Comparison of ENCODE assay signal across 9 cellular contexts in the genomic region with DNA sequence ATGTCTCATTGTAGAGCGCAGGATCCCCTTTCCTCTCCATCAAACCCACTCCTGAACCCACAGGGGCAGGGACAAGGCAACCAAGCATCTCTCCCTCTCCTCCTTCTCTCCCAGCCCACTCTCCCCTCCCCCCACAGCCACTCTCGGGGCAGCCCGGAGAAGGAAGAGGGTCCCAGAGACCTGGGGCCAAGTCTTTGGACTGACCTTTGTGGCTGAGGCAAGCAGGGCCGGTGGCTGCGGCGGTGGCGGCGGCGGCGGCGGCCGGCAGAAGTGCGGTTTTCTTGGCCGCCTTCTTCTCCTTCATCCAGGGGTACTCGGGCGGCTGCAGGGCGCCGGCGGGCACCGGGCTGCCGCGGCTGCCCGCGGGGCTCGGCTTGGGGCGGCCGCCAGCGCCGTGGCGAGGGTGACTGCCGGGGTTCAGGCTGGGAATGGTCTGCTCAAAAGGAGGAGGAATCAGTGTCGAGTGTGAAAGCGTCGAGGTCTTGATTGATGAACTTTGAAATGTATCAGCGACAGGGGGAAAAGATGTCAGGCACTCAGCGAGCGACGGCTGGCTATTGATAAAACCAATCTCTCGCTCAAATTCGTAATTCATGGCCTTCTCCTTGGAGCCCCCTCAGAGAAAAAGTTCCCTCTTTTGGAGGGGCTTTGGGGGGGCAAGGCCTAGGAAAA. TPM values are rescaled to one million over a fixed set of nuclear protein-coding genes. Genes with fewer than 3 reads are reported as not detected.
DNase-seq lines count a peak whose midpoint lies in the region; ATAC-seq and TF ChIP-seq lines count a peak whose summit lies in the region.
"Had no signal": no experiment of that assay in that cellular context is flagged by ENCODE, and none has a peak within 500 bp of the region (broad histone marks: within the 10 kb centered on the region; RNA-seq: fewer than 3 reads in every experiment).

No MANE protein-coding gene starts in this region.

- TF ChIP-seq POLR2A in upper lobe of left lung (IDR thresholded peaks at IDR 0.05) = no peak

- H3K27ac ChIP-seq in left ventricle myocardium inferior (replicated peaks) (peak overlapping the region; percentile 52), upper lobe of left lung (peak overlapping the region; percentile 89 to 95 (median 94))

- H3K4me3 ChIP-seq in left ventricle myocardium inferior (peak overlapping the region; percentile 48), mucosa of descending colon (no peak overlapping the region), upper lobe of left lung (peak overlapping the region; percentile 1 to 50 (median 43))

- H3K4me3 Mint-ChIP-seq in effector memory CD8-positive, alpha-beta T cell = peak overlapping the region; percentile 23 to 41
- H3K4me3 Mint-ChIP-seq: activated CD4-positive, alpha-beta T cell treated with anti-CD3 and anti-CD28 coated beads, Interleukin-2, amount 10 ng/mL, durations not matched to agents 24 days and 14 days had no signal

- intact Hi-C loops in left ventricle myocardium inferior (cut with micrococcal nuclease) (no loop called here), left cardiac atrium (cut with DNase I) (no loop called here), mucosa of descending colon (cut with DNase I, micrococcal nuclease) (no loop called here)

- H3K27me3 ChIP-seq in left ventricle myocardium inferior (ENCODE audit: low read depth) (peaks cover 100% of the 10 kb centered on the region), upper lobe of left lung (peaks cover 0 to 31% (median 10%) of the 10 kb centered on the region in 4 donors)

- no peak for TF ChIP-seq EP300 in upper lobe of left lung (IDR thresholded peaks at IDR 0.05)

- no peak overlapping the region for H3K27ac Mint-ChIP-seq in effector memory CD8-positive, alpha-beta T cell
- H3K27ac Mint-ChIP-seq: activated CD4-positive, alpha-beta T cell treated with anti-CD3 and anti-CD28 coated beads, Interleukin-2, amount 10 ng/mL, durations not matched to agents 24 days and 14 days had no signal

- no peaks in the 10 kb centered on the region for H3K36me3 ChIP-seq in left ventricle myocardium inferior
- no peaks in the 10 kb centered on the region for H3K36me3 ChIP-seq in mucosa of descending colon (ENCODE audit: low read depth)
- no peaks in the 10 kb centered on the region for H3K36me3 ChIP-seq in upper lobe of left lung

- H3K36me3 Mint-ChIP-seq in effector memory CD8-positive, alpha-beta T cell (ENCODE audit: insufficient read depth) = peaks cover 28% of the 10 kb centered on the region

- peaks cover 56 to 94% of the 10 kb centered on the region in 2 donors for H3K27me3 Mint-ChIP-seq in effector memory CD8-positive, alpha-beta T cell

- H3K4me1 Mint-ChIP-seq in effector memory CD8-positive, alpha-beta T cell (ENCODE audit: low read depth in 2 of 2) = peaks cover 19 to 32% of the 10 kb centered on the region in 2 donors

- TF ChIP-seq CTCF in left ventricle myocardium inferior (IDR thresholded peaks at IDR 0.05; ENCODE audit: borderline replicate concordance) (no peak), mucosa of descending colon (IDR thresholded peaks at IDR 0.05) (no peak), upper lobe of left lung (IDR thresholded peaks at IDR 0.05) (peak in 1 of 6 experiments; percentile 10)

- WGBS in upper lobe of left lung, 2 donors = 4 to 18% methylated on average over 21 to 40 of the region's 40 CpGs

- H3K9me3 ChIP-seq in left ventricle myocardium inferior (replicated peaks) = no peaks in the 10 kb centered on the region
- no peaks in the 10 kb centered on the region for H3K9me3 ChIP-seq in mucosa of descending colon
- H3K9me3 ChIP-seq in upper lobe of left lung = no peaks in the 10 kb centered on the region

- H3K9me3 Mint-ChIP-seq in effector memory CD8-positive, alpha-beta T cell = no peaks in the 10 kb centered on the region

- DNase-seq in left ventricle myocardium inferior = no peak
- no peak for DNase-seq in left cardiac atrium
- DNase-seq in effector memory CD8-positive, alpha-beta T cell = no peak
- DNase-seq in mucosa of descending colon = peak in 2 of 3 donors; percentile 51 to 68
- peak in 1 of 2 donors; percentile 88 for DNase-seq in upper lobe of left lung
- no peak for DNase-seq in activated CD4-positive, alpha-beta T cell treated with anti-CD3 and anti-CD28 coated beads for 1 hour
- no peak for DNase-seq in NCI-H774 (lab: John Stamatoyannopoulos, UW)
- DNase-seq: activated CD4-positive, alpha-beta T cell treated with anti-CD3 and anti-CD28 coated beads, Interleukin-2, amount 10 ng/mL, durations not matched to agents 24 days and 14 days had no signal

- H3K4me1 ChIP-seq in left ventricle myocardium inferior (peaks cover 39% of the 10 kb centered on the region), mucosa of descending colon (ENCODE audit: low read depth) (peaks cover 24% of the 10 kb centered on the region), upper lobe of left lung (peaks cover 0 to 31% (median 17%) of the 10 kb centered on the region in 4 donors)

- ATAC-seq in left cardiac atrium (no peak), mucosa of descending colon (no peak), upper lobe of left lung (ENCODE audit: low FRiP score in 2 of 2) (no peak), GM21423 (IDR thresholded peaks at IDR 0.05; ENCODE audit: unreplicated experiment) (no peak)
- ATAC-seq in effector memory CD8-positive, alpha-beta T cell (replicated peaks) = no peak

RNA-seq across cellular contexts. Expression of gene HOXA2, which starts 0.4 kb away (rescaled TPM):
- total RNA-seq in left ventricle myocardium inferior (not detected), left cardiac atrium (under 1 TPM; 0.13 to 0.38 TPM), mucosa of descending colon (1 to 10 TPM; 3.2 to 4.3 (median 3.3) TPM), upper lobe of left lung (1 to 10 TPM in 2 of 6 donors, under 1 TPM in 3, not detected in 1; 0.30 to 3.0 (median 0.86) TPM)
- total RNA-seq: activated CD4-positive, alpha-beta T cell treated with anti-CD3 and anti-CD28 coated beads, Interleukin-2, amount 10 ng/mL, durations not matched to agents 24 days and 14 days had no signal

RNA-seq across cellular contexts. Expression of gene HOXA1, which starts 6.2 kb away (rescaled TPM):
- total RNA-seq in left ventricle myocardium inferior (not detected), left cardiac atrium (under 1 TPM; 0.12 to 0.26 TPM), mucosa of descending colon (1 to 10 TPM; 1.5 to 2.7 (median 2.1) TPM), upper lobe of left lung (1 to 10 TPM in 1 of 6 donors, under 1 TPM in 2, not detected in 3; 0.46 to 2.1 (median 0.64) TPM)

RNA-seq across cellular contexts. Expression of gene HOXA4, which starts 28.5 kb away (rescaled TPM):
- total RNA-seq in left ventricle myocardium inferior (not detected), left cardiac atrium (1 to 10 TPM in 1 of 2 donors, under 1 TPM in 1; 0.97 to 1.0 TPM), mucosa of descending colon (1 to 10 TPM; 5.9 to 9.5 (median 8.3) TPM), upper lobe of left lung (10 to 100 TPM in 1 of 6 donors, 1 to 10 TPM in 5; 1.5 to 10.5 (median 6.2) TPM)
- total RNA-seq: activated CD4-positive, alpha-beta T cell treated with anti-CD3 and anti-CD28 coated beads, Interleukin-2, amount 10 ng/mL, durations not matched to agents 24 days and 14 days had no signal

RNA-seq across cellular contexts. Expression of gene HOXA5, which starts 41.4 kb away (rescaled TPM):
- total RNA-seq in left ventricle myocardium inferior = not detected
- total RNA-seq in left cardiac atrium = under 1 TPM in 1 of 2 donors, not detected in 1; 0.27 TPM
- 10 to 100 TPM; 16.1 to 26.6 (median 23.8) TPM for total RNA-seq in mucosa of descending colon
- 10 to 100 TPM in 5 of 6 donors, 1 to 10 TPM in 1; 7.8 to 79.9 (median 16.9) TPM for total RNA-seq in upper lobe of left lung
- total RNA-seq: activated CD4-positive, alpha-beta T cell treated with anti-CD3 and anti-CD28 coated beads, Interleukin-2, amount 10 ng/mL, durations not matched to agents 24 days and 14 days had no signal

RNA-seq across cellular contexts. Expression of gene HOXA6, which starts 45.5 kb away (rescaled TPM):
- total RNA-seq in left ventricle myocardium inferior (not detected), left cardiac atrium (not detected), mucosa of descending colon (10 to 100 TPM; 20.2 to 39.5 (median 20.5) TPM), upper lobe of left lung (1 to 10 TPM in 4 of 6 donors, under 1 TPM in 1, not detected in 1; 0.61 to 8.4 (median 4.0) TPM)
- total RNA-seq: activated CD4-positive, alpha-beta T cell treated with anti-CD3 and anti-CD28 coated beads, Interleukin-2, amount 10 ng/mL, durations not matched to agents 24 days and 14 days had no signal

Comparison
In these comparisons a context has a peak if more than half of its experiments do, and no peak if none do; other contexts are left out.
1. DNase-seq: peak in mucosa of descending colon (2 of 3); none in left ventricle myocardium inferior (single experiment), left cardiac atrium (single experiment), effector memory CD8-positive, alpha-beta T cell (0 of 3), activated CD4-positive, alpha-beta T cell treated with anti-CD3 and anti-CD28 coated beads for 1 hour (single experiment) and NCI-H774 (single experiment).